Comparison of ENCODE assay signal across 27 cellular contexts in genomic region chr2:43034242-43034619, GRCh38.
"Had no signal": no experiment of that assay in that cellular context is flagged by ENCODE, and none has a peak within 500 bp of the region (broad histone marks: within the 10 kb centered on the region; RNA-seq: fewer than 3 reads in every experiment).

No MANE protein-coding gene starts in this region.

- H3K4me3 ChIP-seq: dorsolateral prefrontal cortex, esophagus muscularis mucosa, left ventricle myocardium inferior, tibial artery had no signal

- H3K27me3 Mint-ChIP-seq: activated naive CD4-positive, alpha-beta T cell treated with anti-CD3 and anti-CD28 coated beads, Interleukin-2, amount 50 U/mL, for 24 hours; effector memory CD8-positive, alpha-beta T cell; stimulated activated naive CD8-positive, alpha-beta T cell treated with anti-CD3 and anti-CD28 coated beads, Interleukin-15, amount 100 ng/mL, for 72 hours had no signal

- H3K27me3 ChIP-seq: dorsolateral prefrontal cortex, esophagus muscularis mucosa, tibial artery had no signal

- H3K9me3 ChIP-seq: esophagus muscularis mucosa, left ventricle myocardium inferior, tibial artery had no signal

- H3K36me3 Mint-ChIP-seq: activated naive CD4-positive, alpha-beta T cell treated with anti-CD3 and anti-CD28 coated beads, Interleukin-2, amount 50 U/mL, for 24 hours; brain had no signal

- H3K4me3 Mint-ChIP-seq: activated CD8-positive, alpha-beta T cell treated with anti-CD3 and anti-CD28 coated beads, Interleukin-2, amount 10 ng/mL, durations not matched to agents 7 days and 5 days; activated naive CD4-positive, alpha-beta T cell treated with anti-CD3 and anti-CD28 coated beads, Interleukin-2, amount 50 U/mL, for 24 hours; activated T-helper 1 cell treated with anti-CD3 and anti-CD28 coated beads, Interleukin-12 subunit alpha, Interleukin-12 subunit beta, Interleukin-2, Interleukin-4 antibody, amounts not matched to agents 30 ng/mL and 10 ng/mL and 1 ng/mL, durations not matched to agents 14 hours and 24 hours and 36 hours; brain; effector memory CD8-positive, alpha-beta T cell; neural crest cell; stimulated activated naive CD8-positive, alpha-beta T cell treated with anti-CD3 and anti-CD28 coated beads, Interleukin-15, amount 100 ng/mL, for 72 hours had no signal

- H3K36me3 ChIP-seq: esophagus muscularis mucosa, left ventricle myocardium inferior, tibial artery, WERI-Rb-1 had no signal

- ATAC-seq: activated CD8-positive, alpha-beta T cell treated with anti-CD3 and anti-CD28 coated beads, Interleukin-2, amount 10 ng/mL, durations not matched to agents 7 days and 5 days; effector memory CD8-positive, alpha-beta T cell; SK-N-SH treated with all-trans-retinoic acid at 6 μM for 48 hours; stimulated activated naive CD8-positive, alpha-beta T cell treated with anti-CD3 and anti-CD28 coated beads, Interleukin-15, amount 100 ng/mL, for 72 hours had no signal

- FAIRE-seq: frontal cortex, TTC549 had no signal

- H3K27ac ChIP-seq: dorsolateral prefrontal cortex, left ventricle myocardium inferior, tibial artery, WERI-Rb-1 had no signal

- H3K27ac Mint-ChIP-seq: activated CD8-positive, alpha-beta T cell treated with anti-CD3 and anti-CD28 coated beads, Interleukin-2, amount 10 ng/mL, durations not matched to agents 7 days and 5 days; activated T-helper 1 cell treated with anti-CD3 and anti-CD28 coated beads, Interleukin-12 subunit alpha, Interleukin-12 subunit beta, Interleukin-2, Interleukin-4 antibody, amounts not matched to agents 30 ng/mL and 10 ng/mL and 1 ng/mL, durations not matched to agents 14 hours and 24 hours and 36 hours; effector memory CD8-positive, alpha-beta T cell; progenitor cell of endocrine pancreas had no signal

- DNase-seq: activated CD4-positive, alpha-beta T cell treated with anti-CD3 and anti-CD28 coated beads, Interleukin-2, amount 50 U/mL, for 1 hour; activated CD4-positive, CD25-positive, alpha-beta regulatory T cell treated with anti-CD3 and anti-CD28 coated beads, Interleukin-2, amount 50 U/mL, for 72 hours; activated CD8-positive, alpha-beta T cell treated with anti-CD3 and anti-CD28 coated beads, Interleukin-2, amount 10 ng/mL, durations not matched to agents 7 days and 5 days; activated gamma-delta T cell treated with Interleukin-2 at 50 U/mL for 16 hours; anterior cingulate cortex; caudate nucleus; effector memory CD8-positive, alpha-beta T cell; glutamatergic neuron; hippocampal formation; left ventricle myocardium inferior; retina; stimulated activated CD4-positive, alpha-beta T cell treated with anti-CD3 and anti-CD28 coated beads, Interleukin-12 subunit alpha, Interleukin-12 subunit beta, amount 100 ng/mL, for 4 hours; stimulated activated CD4-positive, alpha-beta T cell treated with anti-CD3 and anti-CD28 coated beads, Interleukin-4, amount 100 ng/mL, for 4 hours; stimulated activated naive CD8-positive, alpha-beta T cell treated with anti-CD3 and anti-CD28 coated beads, Interleukin-15, amount 100 ng/mL, for 72 hours; T-helper 1 cell; WERI-Rb-1 had no signal

- H3K9me3 Mint-ChIP-seq: activated naive CD4-positive, alpha-beta T cell treated with anti-CD3 and anti-CD28 coated beads, Interleukin-2, amount 50 U/mL, for 24 hours; activated T-helper 1 cell treated with anti-CD3 and anti-CD28 coated beads, Interleukin-12 subunit alpha, Interleukin-12 subunit beta, Interleukin-2, Interleukin-4 antibody, amounts not matched to agents 30 ng/mL and 10 ng/mL and 1 ng/mL, durations not matched to agents 14 hours and 24 hours and 36 hours; effector memory CD8-positive, alpha-beta T cell; neural crest cell; stimulated activated naive CD8-positive, alpha-beta T cell treated with anti-CD3 and anti-CD28 coated beads, Interleukin-15, amount 100 ng/mL, for 72 hours had no signal
